1 cellular context compared by ENCODE assay signal in genomic region chr2:20186078-20186854, GRCh38.
TF ChIP-seq lines count a peak whose summit lies in the region.

No MANE protein-coding gene starts in this region.

TF ChIP-seq in K562, 482 proteins besides CTCF, POLR2A, EP300 and RAD21 (continued from another document):
- TF ChIP-seq, protein P1, sequence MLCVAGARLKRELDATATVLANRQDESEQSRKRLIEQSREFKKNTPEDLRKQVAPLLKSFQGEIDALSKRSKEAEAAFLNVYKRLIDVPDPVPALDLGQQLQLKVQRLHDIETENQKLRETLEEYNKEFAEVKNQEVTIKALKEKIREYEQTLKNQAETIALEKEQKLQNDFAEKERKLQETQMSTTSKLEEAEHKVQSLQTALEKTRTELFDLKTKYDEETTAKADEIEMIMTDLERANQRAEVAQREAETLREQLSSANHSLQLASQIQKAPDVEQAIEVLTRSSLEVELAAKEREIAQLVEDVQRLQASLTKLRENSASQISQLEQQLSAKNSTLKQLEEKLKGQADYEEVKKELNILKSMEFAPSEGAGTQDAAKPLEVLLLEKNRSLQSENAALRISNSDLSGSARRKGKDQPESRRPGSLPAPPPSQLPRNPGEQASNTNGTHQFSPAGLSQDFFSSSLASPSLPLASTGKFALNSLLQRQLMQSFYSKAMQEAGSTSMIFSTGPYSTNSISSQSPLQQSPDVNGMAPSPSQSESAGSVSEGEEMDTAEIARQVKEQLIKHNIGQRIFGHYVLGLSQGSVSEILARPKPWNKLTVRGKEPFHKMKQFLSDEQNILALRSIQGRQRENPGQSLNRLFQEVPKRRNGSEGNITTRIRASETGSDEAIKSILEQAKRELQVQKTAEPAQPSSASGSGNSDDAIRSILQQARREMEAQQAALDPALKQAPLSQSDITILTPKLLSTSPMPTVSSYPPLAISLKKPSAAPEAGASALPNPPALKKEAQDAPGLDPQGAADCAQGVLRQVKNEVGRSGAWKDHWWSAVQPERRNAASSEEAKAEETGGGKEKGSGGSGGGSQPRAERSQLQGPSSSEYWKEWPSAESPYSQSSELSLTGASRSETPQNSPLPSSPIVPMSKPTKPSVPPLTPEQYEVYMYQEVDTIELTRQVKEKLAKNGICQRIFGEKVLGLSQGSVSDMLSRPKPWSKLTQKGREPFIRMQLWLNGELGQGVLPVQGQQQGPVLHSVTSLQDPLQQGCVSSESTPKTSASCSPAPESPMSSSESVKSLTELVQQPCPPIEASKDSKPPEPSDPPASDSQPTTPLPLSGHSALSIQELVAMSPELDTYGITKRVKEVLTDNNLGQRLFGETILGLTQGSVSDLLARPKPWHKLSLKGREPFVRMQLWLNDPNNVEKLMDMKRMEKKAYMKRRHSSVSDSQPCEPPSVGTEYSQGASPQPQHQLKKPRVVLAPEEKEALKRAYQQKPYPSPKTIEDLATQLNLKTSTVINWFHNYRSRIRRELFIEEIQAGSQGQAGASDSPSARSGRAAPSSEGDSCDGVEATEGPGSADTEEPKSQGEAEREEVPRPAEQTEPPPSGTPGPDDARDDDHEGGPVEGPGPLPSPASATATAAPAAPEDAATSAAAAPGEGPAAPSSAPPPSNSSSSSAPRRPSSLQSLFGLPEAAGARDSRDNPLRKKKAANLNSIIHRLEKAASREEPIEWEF (CRISPR knock-in tag; IDR thresholded peaks at IDR 0.05): no peak
- 0 out of 2 replicates have a peak, but pooled peaks have one; percentile 28 for TF ChIP-seq ZBTB26 (CRISPR knock-in tag; IDR thresholded peaks at IDR 0.05)
- TF ChIP-seq CHAMP1 (IDR thresholded peaks at IDR 0.05): no peak
- 0 out of 2 replicates have a peak, but pooled peaks have one; percentile 12 for TF ChIP-seq HBP1 (CRISPR knock-in tag; IDR thresholded peaks at IDR 0.05)
- TF ChIP-seq, protein P2, sequence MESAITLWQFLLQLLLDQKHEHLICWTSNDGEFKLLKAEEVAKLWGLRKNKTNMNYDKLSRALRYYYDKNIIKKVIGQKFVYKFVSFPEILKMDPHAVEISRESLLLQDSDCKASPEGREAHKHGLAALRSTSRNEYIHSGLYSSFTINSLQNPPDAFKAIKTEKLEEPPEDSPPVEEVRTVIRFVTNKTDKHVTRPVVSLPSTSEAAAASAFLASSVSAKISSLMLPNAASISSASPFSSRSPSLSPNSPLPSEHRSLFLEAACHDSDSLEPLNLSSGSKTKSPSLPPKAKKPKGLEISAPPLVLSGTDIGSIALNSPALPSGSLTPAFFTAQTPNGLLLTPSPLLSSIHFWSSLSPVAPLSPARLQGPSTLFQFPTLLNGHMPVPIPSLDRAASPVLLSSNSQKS (CRISPR knock-in tag; IDR thresholded peaks at IDR 0.05): no peak
- TF ChIP-seq, protein P3, sequence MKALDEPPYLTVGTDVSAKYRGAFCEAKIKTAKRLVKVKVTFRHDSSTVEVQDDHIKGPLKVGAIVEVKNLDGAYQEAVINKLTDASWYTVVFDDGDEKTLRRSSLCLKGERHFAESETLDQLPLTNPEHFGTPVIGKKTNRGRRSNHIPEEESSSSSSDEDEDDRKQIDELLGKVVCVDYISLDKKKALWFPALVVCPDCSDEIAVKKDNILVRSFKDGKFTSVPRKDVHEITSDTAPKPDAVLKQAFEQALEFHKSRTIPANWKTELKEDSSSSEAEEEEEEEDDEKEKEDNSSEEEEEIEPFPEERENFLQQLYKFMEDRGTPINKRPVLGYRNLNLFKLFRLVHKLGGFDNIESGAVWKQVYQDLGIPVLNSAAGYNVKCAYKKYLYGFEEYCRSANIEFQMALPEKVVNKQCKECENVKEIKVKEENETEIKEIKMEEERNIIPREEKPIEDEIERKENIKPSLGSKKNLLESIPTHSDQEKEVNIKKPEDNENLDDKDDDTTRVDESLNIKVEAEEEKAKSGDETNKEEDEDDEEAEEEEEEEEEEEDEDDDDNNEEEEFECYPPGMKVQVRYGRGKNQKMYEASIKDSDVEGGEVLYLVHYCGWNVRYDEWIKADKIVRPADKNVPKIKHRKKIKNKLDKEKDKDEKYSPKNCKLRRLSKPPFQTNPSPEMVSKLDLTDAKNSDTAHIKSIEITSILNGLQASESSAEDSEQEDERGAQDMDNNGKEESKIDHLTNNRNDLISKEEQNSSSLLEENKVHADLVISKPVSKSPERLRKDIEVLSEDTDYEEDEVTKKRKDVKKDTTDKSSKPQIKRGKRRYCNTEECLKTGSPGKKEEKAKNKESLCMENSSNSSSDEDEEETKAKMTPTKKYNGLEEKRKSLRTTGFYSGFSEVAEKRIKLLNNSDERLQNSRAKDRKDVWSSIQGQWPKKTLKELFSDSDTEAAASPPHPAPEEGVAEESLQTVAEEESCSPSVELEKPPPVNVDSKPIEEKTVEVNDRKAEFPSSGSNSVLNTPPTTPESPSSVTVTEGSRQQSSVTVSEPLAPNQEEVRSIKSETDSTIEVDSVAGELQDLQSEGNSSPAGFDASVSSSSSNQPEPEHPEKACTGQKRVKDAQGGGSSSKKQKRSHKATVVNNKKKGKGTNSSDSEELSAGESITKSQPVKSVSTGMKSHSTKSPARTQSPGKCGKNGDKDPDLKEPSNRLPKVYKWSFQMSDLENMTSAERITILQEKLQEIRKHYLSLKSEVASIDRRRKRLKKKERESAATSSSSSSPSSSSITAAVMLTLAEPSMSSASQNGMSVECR (CRISPR knock-in tag; IDR thresholded peaks at IDR 0.05): no peak
- TF ChIP-seq E2F6 (IDR thresholded peaks at IDR 0.05; ENCODE audit: borderline replicate concordance in 1 of 2, extremely low read depth in 1 of 2, insufficient read depth in 1 of 2, insufficient read length in 1 of 2, low read depth in 1 of 2, low read length in 1 of 2, poor library complexity in 1 of 2, severe bottlenecking in 1 of 2): peak in 1 of 2 experiments; percentile 21
- TF ChIP-seq ZNF778 (CRISPR knock-in tag; IDR thresholded peaks at IDR 0.05): no peak
- TF ChIP-seq NR2C1 (IDR thresholded peaks at IDR 0.05): no peak
- TF ChIP-seq NR2C1 (tag; IDR thresholded peaks at IDR 0.05): peak; percentile 41; the same call in 1 of the 2 replicates
